ENCODE assay signal across 1 cellular context in the genomic region with DNA sequence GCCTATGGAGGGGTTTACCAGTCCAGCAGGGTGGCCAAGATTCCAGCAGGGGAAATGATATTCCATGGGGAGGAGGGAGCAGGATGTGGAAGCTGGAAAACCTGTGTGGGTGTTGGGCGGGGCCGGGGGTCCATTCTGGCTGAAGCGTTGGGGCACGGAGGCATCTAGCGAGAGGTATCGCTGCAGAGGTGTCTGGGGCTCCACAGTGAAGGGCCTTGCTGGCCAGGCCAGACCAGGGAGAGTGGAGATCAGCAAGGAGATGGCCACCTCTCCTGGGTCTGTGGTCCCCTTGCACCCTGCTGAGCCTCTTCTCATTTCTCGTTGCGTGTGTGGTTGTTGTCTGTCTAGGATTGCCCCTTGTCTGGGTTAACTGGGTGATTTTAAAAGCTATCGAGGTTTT.
TF ChIP-seq lines count a peak whose summit lies in the region.

No MANE protein-coding gene starts in this region.

TF ChIP-seq in GM23338, 12 proteins besides CTCF, POLR2A, EP300 and RAD21 (continued from another document):
- TF ChIP-seq, protein P1, sequence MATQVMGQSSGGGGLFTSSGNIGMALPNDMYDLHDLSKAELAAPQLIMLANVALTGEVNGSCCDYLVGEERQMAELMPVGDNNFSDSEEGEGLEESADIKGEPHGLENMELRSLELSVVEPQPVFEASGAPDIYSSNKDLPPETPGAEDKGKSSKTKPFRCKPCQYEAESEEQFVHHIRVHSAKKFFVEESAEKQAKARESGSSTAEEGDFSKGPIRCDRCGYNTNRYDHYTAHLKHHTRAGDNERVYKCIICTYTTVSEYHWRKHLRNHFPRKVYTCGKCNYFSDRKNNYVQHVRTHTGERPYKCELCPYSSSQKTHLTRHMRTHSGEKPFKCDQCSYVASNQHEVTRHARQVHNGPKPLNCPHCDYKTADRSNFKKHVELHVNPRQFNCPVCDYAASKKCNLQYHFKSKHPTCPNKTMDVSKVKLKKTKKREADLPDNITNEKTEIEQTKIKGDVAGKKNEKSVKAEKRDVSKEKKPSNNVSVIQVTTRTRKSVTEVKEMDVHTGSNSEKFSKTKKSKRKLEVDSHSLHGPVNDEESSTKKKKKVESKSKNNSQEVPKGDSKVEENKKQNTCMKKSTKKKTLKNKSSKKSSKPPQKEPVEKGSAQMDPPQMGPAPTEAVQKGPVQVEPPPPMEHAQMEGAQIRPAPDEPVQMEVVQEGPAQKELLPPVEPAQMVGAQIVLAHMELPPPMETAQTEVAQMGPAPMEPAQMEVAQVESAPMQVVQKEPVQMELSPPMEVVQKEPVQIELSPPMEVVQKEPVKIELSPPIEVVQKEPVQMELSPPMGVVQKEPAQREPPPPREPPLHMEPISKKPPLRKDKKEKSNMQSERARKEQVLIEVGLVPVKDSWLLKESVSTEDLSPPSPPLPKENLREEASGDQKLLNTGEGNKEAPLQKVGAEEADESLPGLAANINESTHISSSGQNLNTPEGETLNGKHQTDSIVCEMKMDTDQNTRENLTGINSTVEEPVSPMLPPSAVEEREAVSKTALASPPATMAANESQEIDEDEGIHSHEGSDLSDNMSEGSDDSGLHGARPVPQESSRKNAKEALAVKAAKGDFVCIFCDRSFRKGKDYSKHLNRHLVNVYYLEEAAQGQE (IDR thresholded peaks at IDR 0.05; ENCODE audit: unreplicated experiment) = no peak
- no peak for TF ChIP-seq NANOG (IDR thresholded peaks at IDR 0.05; ENCODE audit: borderline replicate concordance)
- TF ChIP-seq, protein P2, sequence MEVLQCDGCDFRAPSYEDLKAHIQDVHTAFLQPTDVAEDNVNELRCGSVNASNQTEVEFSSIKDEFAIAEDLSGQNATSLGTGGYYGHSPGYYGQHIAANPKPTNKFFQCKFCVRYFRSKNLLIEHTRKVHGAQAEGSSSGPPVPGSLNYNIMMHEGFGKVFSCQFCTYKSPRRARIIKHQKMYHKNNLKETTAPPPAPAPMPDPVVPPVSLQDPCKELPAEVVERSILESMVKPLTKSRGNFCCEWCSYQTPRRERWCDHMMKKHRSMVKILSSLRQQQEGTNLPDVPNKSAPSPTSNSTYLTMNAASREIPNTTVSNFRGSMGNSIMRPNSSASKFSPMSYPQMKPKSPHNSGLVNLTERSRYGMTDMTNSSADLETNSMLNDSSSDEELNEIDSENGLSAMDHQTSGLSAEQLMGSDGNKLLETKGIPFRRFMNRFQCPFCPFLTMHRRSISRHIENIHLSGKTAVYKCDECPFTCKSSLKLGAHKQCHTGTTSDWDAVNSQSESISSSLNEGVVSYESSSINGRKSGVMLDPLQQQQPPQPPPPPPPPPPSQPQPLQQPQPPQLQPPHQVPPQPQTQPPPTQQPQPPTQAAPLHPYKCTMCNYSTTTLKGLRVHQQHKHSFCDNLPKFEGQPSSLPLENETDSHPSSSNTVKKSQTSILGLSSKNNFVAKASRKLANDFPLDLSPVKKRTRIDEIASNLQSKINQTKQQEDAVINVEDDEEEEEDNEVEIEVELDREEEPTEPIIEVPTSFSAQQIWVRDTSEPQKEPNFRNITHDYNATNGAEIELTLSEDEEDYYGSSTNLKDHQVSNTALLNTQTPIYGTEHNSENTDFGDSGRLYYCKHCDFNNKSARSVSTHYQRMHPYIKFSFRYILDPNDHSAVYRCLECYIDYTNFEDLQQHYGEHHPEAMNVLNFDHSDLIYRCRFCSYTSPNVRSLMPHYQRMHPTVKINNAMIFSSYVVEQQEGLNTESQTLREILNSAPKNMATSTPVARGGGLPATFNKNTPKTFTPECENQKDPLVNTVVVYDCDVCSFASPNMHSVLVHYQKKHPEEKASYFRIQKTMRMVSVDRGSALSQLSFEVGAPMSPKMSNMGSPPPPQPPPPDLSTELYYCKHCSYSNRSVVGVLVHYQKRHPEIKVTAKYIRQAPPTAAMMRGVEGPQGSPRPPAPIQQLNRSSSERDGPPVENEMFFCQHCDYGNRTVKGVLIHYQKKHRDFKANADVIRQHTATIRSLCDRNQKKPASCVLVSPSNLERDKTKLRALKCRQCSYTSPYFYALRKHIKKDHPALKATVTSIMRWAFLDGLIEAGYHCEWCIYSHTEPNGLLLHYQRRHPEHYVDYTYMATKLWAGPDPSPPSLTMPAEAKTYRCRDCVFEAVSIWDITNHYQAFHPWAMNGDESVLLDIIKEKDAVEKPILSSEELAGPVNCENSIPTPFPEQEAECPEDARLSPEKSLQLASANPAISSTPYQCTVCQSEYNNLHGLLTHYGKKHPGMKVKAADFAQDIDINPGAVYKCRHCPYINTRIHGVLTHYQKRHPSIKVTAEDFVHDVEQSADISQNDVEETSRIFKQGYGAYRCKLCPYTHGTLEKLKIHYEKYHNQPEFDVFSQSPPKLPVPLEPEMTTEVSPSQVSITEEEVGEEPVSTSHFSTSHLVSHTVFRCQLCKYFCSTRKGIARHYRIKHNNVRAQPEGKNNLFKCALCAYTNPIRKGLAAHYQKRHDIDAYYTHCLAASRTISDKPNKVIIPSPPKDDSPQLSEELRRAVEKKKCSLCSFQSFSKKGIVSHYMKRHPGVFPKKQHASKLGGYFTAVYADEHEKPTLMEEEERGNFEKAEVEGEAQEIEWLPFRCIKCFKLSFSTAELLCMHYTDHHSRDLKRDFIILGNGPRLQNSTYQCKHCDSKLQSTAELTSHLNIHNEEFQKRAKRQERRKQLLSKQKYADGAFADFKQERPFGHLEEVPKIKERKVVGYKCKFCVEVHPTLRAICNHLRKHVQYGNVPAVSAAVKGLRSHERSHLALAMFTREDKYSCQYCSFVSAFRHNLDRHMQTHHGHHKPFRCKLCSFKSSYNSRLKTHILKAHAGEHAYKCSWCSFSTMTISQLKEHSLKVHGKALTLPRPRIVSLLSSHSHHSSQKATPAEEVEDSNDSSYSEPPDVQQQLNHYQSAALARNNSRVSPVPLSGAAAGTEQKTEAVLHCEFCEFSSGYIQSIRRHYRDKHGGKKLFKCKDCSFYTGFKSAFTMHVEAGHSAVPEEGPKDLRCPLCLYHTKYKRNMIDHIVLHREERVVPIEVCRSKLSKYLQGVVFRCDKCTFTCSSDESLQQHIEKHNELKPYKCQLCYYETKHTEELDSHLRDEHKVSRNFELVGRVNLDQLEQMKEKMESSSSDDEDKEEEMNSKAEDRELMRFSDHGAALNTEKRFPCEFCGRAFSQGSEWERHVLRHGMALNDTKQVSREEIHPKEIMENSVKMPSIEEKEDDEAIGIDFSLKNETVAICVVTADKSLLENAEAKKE (CRISPR knock-in tag; IDR thresholded peaks at IDR 0.05) = no peak
- TF ChIP-seq STAT1 (IDR thresholded peaks at IDR 0.05; ENCODE audit: unreplicated experiment) = no peak
- no peak for TF ChIP-seq CREB1 (CRISPR knock-in tag; IDR thresholded peaks at IDR 0.05; ENCODE audit: low read depth)
- no peak for TF ChIP-seq ZNF331 (CRISPR knock-in tag; IDR thresholded peaks at IDR 0.05; ENCODE audit: low read depth)
- TF ChIP-seq ZNF114 (CRISPR knock-in tag; IDR thresholded peaks at IDR 0.05) = no peak
- no peak for TF ChIP-seq POLR2AphosphoS5 (IDR thresholded peaks at IDR 0.05; ENCODE audit: low read depth)
- no peak for TF ChIP-seq EZH2phosphoT487 (IDR thresholded peaks at IDR 0.05; ENCODE audit: unreplicated experiment)
